ENCODE assay signal across 9 cellular contexts in the genomic region with DNA sequence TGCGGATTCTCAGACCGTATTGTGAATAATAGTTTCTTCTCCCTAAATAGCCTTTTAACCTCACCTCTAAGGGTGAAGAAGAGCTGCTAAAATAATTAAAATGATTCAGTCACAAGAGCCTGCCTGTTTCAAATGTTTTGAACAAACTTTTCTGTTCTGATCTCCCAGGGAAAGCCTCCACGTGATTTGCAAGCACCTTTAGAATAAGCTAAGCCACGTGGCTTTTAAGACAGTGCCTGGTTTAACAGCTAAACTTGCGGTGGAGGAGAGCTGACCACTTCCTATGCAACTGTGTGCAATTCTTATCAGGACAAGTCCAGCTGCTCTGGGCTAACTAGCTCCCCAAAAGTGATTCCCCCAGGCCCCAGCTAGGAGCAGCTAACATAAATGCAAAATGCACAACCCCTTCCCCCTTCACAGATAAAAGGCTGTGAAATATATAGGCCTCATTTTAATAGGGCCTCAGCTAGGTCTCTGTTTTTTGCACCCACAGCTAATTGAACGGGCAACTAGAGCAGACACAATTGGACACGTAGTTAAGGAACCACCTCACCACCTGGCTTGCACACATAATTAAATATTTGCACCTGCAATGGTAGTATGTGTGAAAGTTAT.
DNase-seq lines count a peak whose midpoint lies in the region; ATAC-seq and TF ChIP-seq lines count a peak whose summit lies in the region.
"Had no signal": no experiment of that assay in that cellular context is flagged by ENCODE, and none has a peak within 500 bp of the region (broad histone marks: within the 10 kb centered on the region; RNA-seq: fewer than 3 reads in every experiment).

No MANE protein-coding gene starts in this region.

- DNase-seq in H4 (ENCODE audit: low spot score) (peak; percentile 81), MM.1S (peak; percentile 95), fibroblast of lung (ENCODE audit: low read depth in 2 of 2) (peak; percentile 45 to 63), ecto neural progenitor cell (ENCODE audit: low spot score) (no peak), pons (ENCODE audit: low spot score) (no peak), NCI-H524 treated with DMSO at 0.1 percent for 48 hours (lab: John Stamatoyannopoulos, UW) (no peak), tibial artery (no peak)
- DNase-seq: NCI-H1930 had no signal

- peak; percentile 79 for ATAC-seq in GM18511 (IDR thresholded peaks at IDR 0.05; ENCODE audit: unreplicated experiment)

- H3K9ac ChIP-seq in MM.1S (ENCODE audit: low read length): 0 out of 2 replicates have a peak overlapping the region, but pooled peaks have one; percentile 22
- H3K9ac ChIP-seq in fibroblast of lung (ENCODE audit: insufficient read depth, low read length): no peak overlapping the region

- TF ChIP-seq CTCF in MM.1S (IDR thresholded peaks at IDR 0.05; ENCODE audit: low read length) (no peak), fibroblast of lung (conservative IDR thresholded peaks at IDR 0.05 in 1 of 2, IDR thresholded peaks at IDR 0.05 in 1 of 2; ENCODE audit: low read depth in 1 of 2, low read length in 2 of 2) (no peak), tibial artery (IDR thresholded peaks at IDR 0.05) (no peak)

- no peaks in the 10 kb centered on the region for H3K27me3 ChIP-seq in MM.1S (replicated peaks; ENCODE audit: insufficient read depth, low read length)
- no peaks in the 10 kb centered on the region for H3K27me3 ChIP-seq in fibroblast of lung (ENCODE audit: control insufficient read depth, insufficient read depth, low read length)
- H3K27me3 ChIP-seq in tibial artery: no peaks in the 10 kb centered on the region

- no peaks in the 10 kb centered on the region for H3K9me2 ChIP-seq in MM.1S (replicated peaks; ENCODE audit: insufficient read depth, low read length)

- H3K9me3 ChIP-seq in MM.1S (replicated peaks; ENCODE audit: insufficient read depth, low read length) (no peaks in the 10 kb centered on the region), fibroblast of lung (ENCODE audit: control insufficient read depth, insufficient read depth, low read depth, low read length) (no peaks in the 10 kb centered on the region), tibial artery (no peaks in the 10 kb centered on the region)

- H3K4me1 ChIP-seq in MM.1S (ENCODE audit: low read length) (peaks cover 19% of the 10 kb centered on the region), fibroblast of lung (ENCODE audit: control insufficient read depth, extremely low read depth, insufficient read depth, low read length) (no peaks in the 10 kb centered on the region), tibial artery (peaks cover 0 to 9% (median 0%) of the 10 kb centered on the region in 4 donors)

- H3K79me2 ChIP-seq in MM.1S (ENCODE audit: low read length): no peaks in the 10 kb centered on the region
- no peaks in the 10 kb centered on the region for H3K79me2 ChIP-seq in fibroblast of lung (ENCODE audit: control insufficient read depth, insufficient read depth, low read length)

- H4K20me1 ChIP-seq in MM.1S (ENCODE audit: insufficient read depth, low read length): no peaks in the 10 kb centered on the region
- H4K20me1 ChIP-seq in fibroblast of lung (ENCODE audit: control insufficient read depth, extremely low read depth, insufficient read depth, low read length): no peaks in the 10 kb centered on the region

- H3F3A ChIP-seq in MM.1S (ENCODE audit: insufficient read depth, low read length): peaks cover 10% of the 10 kb centered on the region; the same call in 1 of the 2 replicates

- intact Hi-C loops in tibial artery (cut with DNase I; ENCODE audit: low total_unique reads): no loop called here

- peak overlapping the region; percentile 33 for H2AFZ ChIP-seq in MM.1S (ENCODE audit: low read length)
- H2AFZ ChIP-seq in fibroblast of lung (ENCODE audit: low read length): no peak overlapping the region

- no peak overlapping the region for H3K4me3 ChIP-seq in MM.1S (ENCODE audit: low read length)
- no peak overlapping the region for H3K4me3 ChIP-seq in fibroblast of lung (replicated peaks in 1 of 4; ENCODE audit: control extremely low read depth in 1 of 4, insufficient read depth in 1 of 4, low read depth in 3 of 4, low read length in 4 of 4)
- H3K4me3 ChIP-seq in tibial artery: no peak overlapping the region

- peak overlapping the region; percentile 71 for H3K27ac ChIP-seq in MM.1S (ENCODE audit: low read length)
- H3K27ac ChIP-seq in fibroblast of lung (ENCODE audit: insufficient read depth, low read length): no peak overlapping the region
- H3K27ac ChIP-seq in tibial artery: no peak overlapping the region

- H3K36me3 ChIP-seq in MM.1S (replicated peaks; ENCODE audit: insufficient read depth, low read length): no peaks in the 10 kb centered on the region
- no peaks in the 10 kb centered on the region for H3K36me3 ChIP-seq in fibroblast of lung (ENCODE audit: control insufficient read depth, insufficient read depth, low read length)
- no peaks in the 10 kb centered on the region for H3K36me3 ChIP-seq in tibial artery

- H3K4me2 ChIP-seq in MM.1S (ENCODE audit: low read depth, low read length) (peak overlapping the region; percentile 48), fibroblast of lung (ENCODE audit: extremely low read depth, insufficient read depth, low read length) (no peak overlapping the region)

Comparison
In these comparisons a context has a peak if more than half of its experiments do, and no peak if none do; other contexts are left out.
1. DNase-seq: peak in H4 (single experiment), MM.1S (single experiment) and fibroblast of lung (2 of 2); none in ecto neural progenitor cell (single experiment), pons (single experiment), NCI-H524 treated with DMSO at 0.1 percent for 48 hours (single experiment) and tibial artery (0 of 2).